Comparison of ENCODE assay signal across 8 cellular contexts in genomic region chr9:94681508-94681907, GRCh38.
DNase-seq lines count a peak whose midpoint lies in the region; ATAC-seq and TF ChIP-seq lines count a peak whose summit lies in the region.

No MANE protein-coding gene starts in this region.

- ATAC-seq in RWPE2 (ENCODE audit: low read depth) (peak; percentile 99), HG02970 (IDR thresholded peaks at IDR 0.05; ENCODE audit: low FRiP score, unreplicated experiment) (no peak)

- DNase-seq in GM12865 (ENCODE audit: low read depth) (peak; percentile 70), RWPE2 (ENCODE audit: low spot score) (peak; percentile 66), foreskin melanocyte (peak; percentile 46), superior temporal gyrus (ENCODE audit: extremely low spot score) (peak; percentile 94)
- peak; percentile 29 for DNase-seq in activated gamma-delta T cell treated with anti-CD3 and anti-CD28 coated beads, Interleukin-2, amount 50 U/mL, for 16 hours (ENCODE audit: low read depth)

- H2AFZ ChIP-seq in KMS-11 (ENCODE audit: low read depth) = peak overlapping the region; percentile 16; the same call in 1 of the 2 replicates

- H3K79me2 ChIP-seq in KMS-11 (ENCODE audit: insufficient read depth, low read depth) = no peaks in the 10 kb centered on the region

- no peak overlapping the region for H3K9ac ChIP-seq in KMS-11

- peak; percentile 66 for TF ChIP-seq CTCF in GM12865 (IDR thresholded peaks at IDR 0.05; ENCODE audit: insufficient read depth, low read depth, low read length, missing control alignments)
- peak; percentile 79 for TF ChIP-seq CTCF in KMS-11 (conservative IDR thresholded peaks at IDR 0.05; ENCODE audit: low read depth, low read length)
- TF ChIP-seq CTCF in RWPE2 (IDR thresholded peaks at IDR 0.05; ENCODE audit: poor library complexity, severe bottlenecking) = peak; percentile 89
- TF ChIP-seq CTCF in neutrophil (IDR thresholded peaks at IDR 0.05) = peak; percentile 23

- no peak overlapping the region for H3K4me2 ChIP-seq in KMS-11

- H3K27me3 ChIP-seq in KMS-11 (ENCODE audit: insufficient read depth, low read depth) (no peaks in the 10 kb centered on the region), RWPE2 (ENCODE audit: insufficient read depth, poor library complexity, severe bottlenecking) (no peaks in the 10 kb centered on the region), neutrophil (peaks cover 26% of the 10 kb centered on the region)

- H3K4me1 ChIP-seq in KMS-11 (ENCODE audit: low read depth, poor library complexity, severe bottlenecking) = no peaks in the 10 kb centered on the region
- H3K4me1 ChIP-seq in RWPE2 (ENCODE audit: insufficient read depth, poor library complexity, severe bottlenecking) = no peaks in the 10 kb centered on the region
- H3K4me1 ChIP-seq in neutrophil (ENCODE audit: control insufficient read depth in 1 of 2, insufficient read depth in 1 of 2, low read depth in 1 of 2, low read length in 1 of 2) = no peaks in the 10 kb centered on the region

- H3K9me3 ChIP-seq in RWPE2 (ENCODE audit: severe bottlenecking) (no peaks in the 10 kb centered on the region), neutrophil (no peaks in the 10 kb centered on the region)

- no peaks in the 10 kb centered on the region for H4K20me1 ChIP-seq in KMS-11 (ENCODE audit: insufficient read depth)

- H3K27ac ChIP-seq in KMS-11 = no peak overlapping the region
- no peak overlapping the region for H3K27ac ChIP-seq in RWPE2 (ENCODE audit: poor library complexity, severe bottlenecking)
- no peak overlapping the region for H3K27ac ChIP-seq in neutrophil

- H3K36me3 ChIP-seq in KMS-11 (ENCODE audit: insufficient read depth) (no peaks in the 10 kb centered on the region), RWPE2 (ENCODE audit: low read depth) (no peaks in the 10 kb centered on the region), neutrophil (no peaks in the 10 kb centered on the region)

- H3K4me3 ChIP-seq in GM12865 (ENCODE audit: low read depth, low read length) = no peak overlapping the region
- H3K4me3 ChIP-seq in KMS-11 (IDR thresholded peaks at IDR 0.05; ENCODE audit: insufficient read depth, low read depth, low read length) = no peak overlapping the region
- no peak overlapping the region for H3K4me3 ChIP-seq in RWPE2 (ENCODE audit: severe bottlenecking)
- no peak overlapping the region for H3K4me3 ChIP-seq in neutrophil (ENCODE audit: low read depth in 1 of 2, low read length in 1 of 2)

Comparison
In these comparisons a context has a peak if more than half of its experiments do, and no peak if none do; other contexts are left out.
1. DNase-seq: peak in every context shown above with its lines; median percentile 94 in superior temporal gyrus; 70 in GM12865; 66 in RWPE2; 46 in foreskin melanocyte; 29 in activated gamma-delta T cell treated with anti-CD3 and anti-CD28 coated beads, Interleukin-2, amount 50 U/mL, for 16 hours.
2. CTCF ChIP-seq: peak in every context shown above with its lines; median percentile 89 in RWPE2; 79 in KMS-11; 66 in GM12865; 23 in neutrophil.